8 cellular contexts compared by ENCODE assay signal in the genomic region with DNA sequence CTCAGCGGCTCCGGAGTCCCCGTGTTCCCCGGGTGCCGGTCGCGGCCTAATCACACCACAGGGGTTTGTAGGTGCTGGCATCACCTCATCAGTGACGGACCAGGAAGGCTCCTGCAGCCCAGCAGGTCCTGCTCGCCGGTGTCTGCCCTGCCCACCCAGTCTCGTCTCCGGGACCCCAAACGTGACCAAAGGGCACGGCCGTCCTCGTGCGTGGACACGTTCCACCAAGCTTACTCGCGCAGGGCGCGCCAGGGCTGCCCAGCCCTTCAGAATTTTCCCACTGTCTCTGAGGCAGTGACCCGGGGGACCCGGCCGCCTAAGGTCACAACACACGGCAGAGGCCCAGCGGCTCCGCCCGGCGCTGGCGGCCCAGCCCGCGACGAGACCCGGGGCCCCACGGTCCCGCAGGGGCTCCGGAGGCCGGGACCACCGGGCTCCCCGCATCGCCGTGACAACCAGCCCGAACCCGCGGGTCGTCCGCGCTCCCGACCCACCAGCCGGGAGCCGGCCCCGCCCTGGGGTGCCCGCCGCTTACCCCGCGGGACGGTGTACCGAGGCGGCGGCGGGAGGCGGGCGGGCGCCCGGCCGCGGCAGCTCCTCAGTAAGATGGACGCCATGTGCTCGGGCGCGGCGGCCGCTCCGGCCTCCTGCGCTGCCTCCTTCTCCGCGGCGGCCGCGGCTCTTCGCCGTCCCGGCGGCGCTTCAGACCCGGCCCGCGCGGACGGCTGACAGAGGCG. TPM values are rescaled to one million over a fixed set of nuclear protein-coding genes. Genes with fewer than 3 reads are reported as not detected.
DNase-seq lines count a peak whose midpoint lies in the region; ATAC-seq, FAIRE-seq and TF ChIP-seq lines count a peak whose summit lies in the region.

No MANE protein-coding gene starts in this region.

- DNase-seq in AG04450 (ENCODE audit: low read depth, low spot score), result no peak
- DNase-seq in activated CD8-positive, alpha-beta memory T cell treated with anti-CD3 and anti-CD28 coated beads for 24 hours, result peak; percentile 73
- DNase-seq in foreskin fibroblast, result peak in 1 of 2 donors; percentile 58
- DNase-seq in pancreas, result peak in 5 of 6 donors; percentile 27 to 80 (median 52)
- DNase-seq in T1000 (lab: John Stamatoyannopoulos, UW), result no peak
- no peak for DNase-seq in A172 (ENCODE audit: low spot score)

- H3K4me3 ChIP-seq in AG04450 (ENCODE audit: low read depth, low read length), result peak overlapping the region; percentile 86
- H3K4me3 ChIP-seq in foreskin fibroblast (ENCODE audit: low read depth in 1 of 2, low read length in 2 of 2), result peak overlapping the region; percentile 78 to 92
- peak overlapping the region; percentile 93 to 97 (median 94) for H3K4me3 ChIP-seq in pancreas

- no peaks in the 10 kb centered on the region; the same call in 1 of the 2 replicates for H3K9me3 ChIP-seq in AG04450 (ENCODE audit: control insufficient read depth, insufficient read depth, low read length)
- H3K9me3 ChIP-seq in pancreas, result no peaks in the 10 kb centered on the region

- ATAC-seq in GM19324 (IDR thresholded peaks at IDR 0.05; ENCODE audit: low FRiP score, unreplicated experiment) (peak; percentile 10), HG03442 (IDR thresholded peaks at IDR 0.05; ENCODE audit: unreplicated experiment) (peak; percentile 26), pancreas (peak in 3 of 4 donors; percentile 1 to 45 (median 32))

- peak overlapping the region; percentile 11 for H3K27ac ChIP-seq in AG04450 (ENCODE audit: low read depth, low read length)
- peak overlapping the region; percentile 36 to 72 (median 60) for H3K27ac ChIP-seq in pancreas

- peaks cover 9 to 23% (median 19%) of the 10 kb centered on the region in 3 donors for H3K4me1 ChIP-seq in pancreas

- intact Hi-C loops in pancreas (cut with DNase I), result no loop called here

- H3K36me3 ChIP-seq in pancreas, result no peaks in the 10 kb centered on the region

- no peak for FAIRE-seq in pancreas (lab: Jason Lieb, UNC)

- no peaks in the 10 kb centered on the region for H3K27me3 ChIP-seq in AG04450 (ENCODE audit: control insufficient read depth, insufficient read depth, low read length)
- H3K27me3 ChIP-seq in pancreas, result no peaks in the 10 kb centered on the region

- WGBS in pancreas, 2 donors, result 0% methylated on average over 52 to 92 of the region's 92 CpGs

- TF ChIP-seq CTCF in AG04450 (IDR thresholded peaks at IDR 0.05; ENCODE audit: low read depth, low read length) (no peak), foreskin fibroblast (IDR thresholded peaks at IDR 0.05; ENCODE audit: low read depth, low read length) (no peak), pancreas (IDR thresholded peaks at IDR 0.05) (no peak)

- POLR2A ChIA-PET in AG04450 (lab: Yijun Ruan, JAX), result interaction anchor here (1.5 to 2.6 kb wide), 2 partner anchors 12 to 15 kb away, joined by 4 to 14 read pairs; a partner anchor contains a TSS

- CTCF ChIA-PET in AG04450 (lab: Charles Lee), result interaction anchor here (2.2 kb wide), 1 partner anchor 44 kb away, joined by 6 read pairs; no protein-coding TSS in a partner anchor

RNA-seq across cellular contexts. Expression of a gene that starts 0.5 kb away (rescaled TPM):
- polyA plus RNA-seq in AG04450 (2011; rRNA removed) (11.9 and 15.2 TPM in 2 replicates), pancreas (10 to 100 TPM; 13.7 to 28.0 TPM)
- 32.8 and 36.0 TPM in 2 replicates for polyA minus RNA-seq in AG04450 (2011; rRNA and poly(A)+ RNA removed)
- 10 to 100 TPM; 13.0 to 22.6 (median 19.3) TPM for total RNA-seq in pancreas
- 48.3 and 55.6 TPM in 2 replicates for total RNA-seq in A172 (2014; rRNA removed; shearing (Covaris generic))

RNA-seq across cellular contexts. Expression of a gene that starts 15.7 kb away (rescaled TPM):
- polyA plus RNA-seq in AG04450 (2011; rRNA removed) (23.7 and 26.4 TPM in 2 replicates), pancreas (10 to 100 TPM; 11.7 to 14.2 TPM)
- polyA minus RNA-seq in AG04450 (2011; rRNA and poly(A)+ RNA removed), result 77.9 and 94.9 TPM in 2 replicates
- 10 to 100 TPM; 20.0 to 36.6 (median 23.8) TPM for total RNA-seq in pancreas
- total RNA-seq in A172 (2014; rRNA removed; shearing (Covaris generic)), result 63.5 and 70.0 TPM in 2 replicates

Comparison
In these comparisons a context has a peak if more than half of its experiments do, and no peak if none do; other contexts are left out.
1. DNase-seq: peak in activated CD8-positive, alpha-beta memory T cell treated with anti-CD3 and anti-CD28 coated beads for 24 hours (single experiment) and pancreas (5 of 6); none in AG04450 (single experiment), T1000 (single experiment) and A172 (single experiment).
2. Peak in every context shown above with its lines, with median percentiles within 50 percentile points of each other: H3K4me3 ChIP-seq and ATAC-seq.